17 cellular contexts compared by ENCODE assay signal in the genomic region with DNA sequence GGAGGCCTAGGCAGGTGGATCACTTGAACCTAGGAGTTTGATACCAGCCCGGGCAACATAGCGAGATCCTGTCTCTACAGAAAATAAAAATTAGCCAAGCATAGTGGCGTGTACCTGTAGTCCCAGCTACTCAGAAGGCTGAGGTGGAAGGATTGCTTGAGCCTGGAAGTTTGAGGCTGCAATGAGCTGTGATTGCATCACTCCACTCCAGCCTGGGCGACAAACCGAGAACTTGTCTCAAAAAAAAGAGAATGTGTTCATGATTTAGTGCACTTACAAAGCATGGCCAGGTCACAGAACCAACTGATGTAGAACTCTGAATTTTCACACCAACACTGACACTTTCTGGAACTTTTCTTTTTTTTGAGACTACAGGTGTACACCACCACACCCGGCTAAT.
DNase-seq lines count a peak whose midpoint lies in the region; ATAC-seq, FAIRE-seq and TF ChIP-seq lines count a peak whose summit lies in the region.
"Had no signal": no experiment of that assay in that cellular context is flagged by ENCODE, and none has a peak within 500 bp of the region (broad histone marks: within the 10 kb centered on the region; RNA-seq: fewer than 3 reads in every experiment).

No MANE protein-coding gene starts in this region.

- dilution Hi-C loops in IMR-90 (cut with HindIII; ENCODE audit: low sequenced_read_pairs, unreplicated experiment) = no loop called here

- H2AFZ ChIP-seq in H9 (ENCODE audit: low read length) (no peak overlapping the region), IMR-90 (replicated peaks; ENCODE audit: low read length, poor library complexity) (no peak overlapping the region), K562 (ENCODE audit: low read depth, low read length) (no peak overlapping the region), neuronal stem cell (ENCODE audit: low read length) (no peak overlapping the region)

- H4K5ac ChIP-seq in H9 (ENCODE audit: insufficient read length, low read depth, low read length) (no peak overlapping the region), IMR-90 (ENCODE audit: low read depth, low read length) (no peak overlapping the region)

- H4K91ac ChIP-seq in H9 (ENCODE audit: insufficient read length, low read depth, low read length) = no peak overlapping the region
- no peak overlapping the region for H4K91ac ChIP-seq in IMR-90 (ENCODE audit: insufficient read depth, low read depth, low read length)
- no peak overlapping the region for H4K91ac ChIP-seq in neuronal stem cell (ENCODE audit: low read depth, low read length, poor library complexity)

- no peak overlapping the region for H3K4me3 Mint-ChIP-seq in H9
- H3K4me3 Mint-ChIP-seq: CD4-positive, alpha-beta memory T cell had no signal

- H2BK120ac ChIP-seq in H9 (ENCODE audit: low read depth, low read length, poor library complexity, severe bottlenecking) = no peak overlapping the region
- H2BK120ac ChIP-seq in IMR-90 (ENCODE audit: low read depth, low read length) = no peak overlapping the region
- H2BK120ac ChIP-seq in neuronal stem cell (ENCODE audit: low read depth, low read length) = no peak overlapping the region

- no peaks in the 10 kb centered on the region for H3K9me3 ChIP-seq in H9 (ENCODE audit: control insufficient read depth, low read depth, low read length)
- peaks cover 4% of the 10 kb centered on the region; the same call in 1 of the 2 replicates for H3K9me3 ChIP-seq in IMR-90 (ENCODE audit: control insufficient read depth, insufficient read depth, low read length)
- H3K9me3 ChIP-seq in K562 (replicated peaks; ENCODE audit: control insufficient read depth, insufficient read depth, low read depth, low read length) = peaks cover 2% of the 10 kb centered on the region
- peaks cover 0 to 5% of the 10 kb centered on the region in 2 donors for H3K9me3 ChIP-seq in neuronal stem cell (replicated peaks in 1 of 2; ENCODE audit: control insufficient read depth in 2 of 2, insufficient read depth in 1 of 2, low read depth in 1 of 2, low read length in 2 of 2)

- H2BK12ac ChIP-seq in H9 (ENCODE audit: insufficient read length, low read depth, low read length) (no peak overlapping the region), neuronal stem cell (ENCODE audit: low read length) (peak overlapping the region; percentile 31)

- H2AK5ac ChIP-seq in H9 (ENCODE audit: insufficient read length, low read length) (no peak overlapping the region), IMR-90 (ENCODE audit: low read depth, low read length) (no peak overlapping the region), neuronal stem cell (ENCODE audit: low read depth, low read length) (no peak overlapping the region)

- H3K18ac ChIP-seq in H9 (ENCODE audit: insufficient read length, low read depth, low read length) (no peak overlapping the region), IMR-90 (ENCODE audit: low read depth, low read length) (no peak overlapping the region), neuronal stem cell (ENCODE audit: low read length) (no peak overlapping the region)

- intact Hi-C loops in IMR-90 (cut with micrococcal nuclease) (no loop called here), K562 (cut with micrococcal nuclease) (no loop called here)

- H2BK20ac ChIP-seq in H9 (ENCODE audit: low read depth, low read length, poor library complexity, severe bottlenecking) = no peak overlapping the region
- H2BK20ac ChIP-seq in IMR-90 (ENCODE audit: low read depth, low read length) = no peak overlapping the region

- H3K4me2 ChIP-seq in H9 (ENCODE audit: insufficient read depth, insufficient read length, low read length) (no peak overlapping the region), IMR-90 (ENCODE audit: low read depth, low read length) (no peak overlapping the region), K562 (ENCODE audit: insufficient read depth, low read length) (no peak overlapping the region), neuronal stem cell (ENCODE audit: insufficient read depth, low read length, poor library complexity, severe bottlenecking) (no peak overlapping the region)

- WGBS in H9 (ENCODE audit: extremely low coverage, insufficient read length, low lambda C conversion rate) = no CpG with 5 or more reads among the region's 6 CpGs
- WGBS in IMR-90 (ENCODE audit: extremely low coverage in 2 of 2, insufficient read length in 1 of 2), 2 experiments = 93% methylated on average over 2 of the region's 6 CpGs; no CpG with 5 or more reads in 1 of the 2 experiments
- 1% methylated on average over 6 of the region's 6 CpGs for WGBS in K562 (ENCODE audit: insufficient coverage, low coverage, missing lambda C conversion rate)
- no CpG with 5 or more reads among the region's 6 CpGs for WGBS in neuronal stem cell (ENCODE audit: extremely low coverage in 2 of 2, insufficient read length in 2 of 2, insufficient replicate concordance in 1 of 2), 2 donors

- H3K9ac ChIP-seq in H9 (ENCODE audit: extremely low read depth, insufficient read length, low read length) = no peak overlapping the region
- H3K9ac ChIP-seq in IMR-90 (ENCODE audit: low read depth, low read length) = no peak overlapping the region
- no peak overlapping the region for H3K9ac ChIP-seq in K562 (ENCODE audit: insufficient read depth in 1 of 2, low read depth in 2 of 2, low read length in 2 of 2)
- H3K9ac ChIP-seq in neuronal stem cell (ENCODE audit: low read depth, low read length, poor library complexity) = no peak overlapping the region

- H4K8ac ChIP-seq in H9 (replicated peaks; ENCODE audit: insufficient read length, low read depth, low read length) (no peak overlapping the region), IMR-90 (ENCODE audit: low read depth in 2 of 2, low read length in 2 of 2) (no peak overlapping the region), neuronal stem cell (ENCODE audit: low read depth, low read length) (no peak overlapping the region)

- no peak overlapping the region for H2BK5ac ChIP-seq in H9 (ENCODE audit: insufficient read length, low read length)
- no peak overlapping the region for H2BK5ac ChIP-seq in IMR-90 (ENCODE audit: low read depth, low read length, poor library complexity, severe bottlenecking)
- no peak overlapping the region for H2BK5ac ChIP-seq in neuronal stem cell (ENCODE audit: low read length)

- H3K79me1 ChIP-seq in H9 (ENCODE audit: insufficient read depth, low read depth, low read length, poor library complexity, severe bottlenecking) (no peaks in the 10 kb centered on the region), IMR-90 (ENCODE audit: low read depth in 1 of 2, low read length in 2 of 2) (no peaks in the 10 kb centered on the region), neuronal stem cell (ENCODE audit: low read depth, low read length) (no peaks in the 10 kb centered on the region)

- no peak overlapping the region for H3K4me3 ChIP-seq in IMR-90 (ENCODE audit: insufficient read depth, low read depth, low read length)
- no peak overlapping the region for H3K4me3 ChIP-seq in K562
- H3K4me3 ChIP-seq in neuronal stem cell (ENCODE audit: low read length in 2 of 2) = no peak overlapping the region

- in situ Hi-C loops in IMR-90 (cut with MboI; ENCODE audit: low sequenced_read_pairs) (no loop called here), K562 (cut with MboI) (no loop called here)

- H3K9me3 Mint-ChIP-seq in H9 = no peaks in the 10 kb centered on the region; a peak in 1 of 5 replicates

- H3K27ac ChIP-seq in H9 (ENCODE audit: insufficient read length, low read depth, low read length) = no peak overlapping the region
- no peak overlapping the region for H3K27ac ChIP-seq in IMR-90 (ENCODE audit: insufficient read depth, low read length)
- H3K27ac ChIP-seq in K562 (ENCODE audit: extremely low read depth, low read depth, low read length) = no peak overlapping the region
- H3K27ac ChIP-seq in neuronal stem cell (replicated peaks; ENCODE audit: low read length) = no peak overlapping the region

- H3K27me3 ChIP-seq in H9 (ENCODE audit: insufficient read depth, low read length) = no peaks in the 10 kb centered on the region
- no peaks in the 10 kb centered on the region for H3K27me3 ChIP-seq in IMR-90 (ENCODE audit: control insufficient read depth, insufficient read depth, low read length)
- peaks cover 2 to 8% of the 10 kb centered on the region in 2 experiments; a peak in 2 of 5 replicates for H3K27me3 ChIP-seq in K562 (ENCODE audit: control insufficient read depth in 2 of 2, insufficient read depth in 2 of 2, low read length in 2 of 2)
- H3K27me3 ChIP-seq in neuronal stem cell (ENCODE audit: control insufficient read depth in 3 of 3, insufficient read depth in 3 of 3, low read depth in 1 of 3, low read length in 3 of 3) = no peaks in the 10 kb centered on the region

- peak; percentile 59 for FAIRE-seq in K562 (lab: Jason Lieb, UNC)
- FAIRE-seq: G401.6, GM12892 had no signal

- H3K23me2 ChIP-seq in H9 (ENCODE audit: insufficient read length, low read depth, low read length, poor library complexity, severe bottlenecking) = no peaks in the 10 kb centered on the region

- no peaks in the 10 kb centered on the region for H3K36me3 ChIP-seq in IMR-90 (ENCODE audit: control insufficient read depth, insufficient read depth, low read length)
- no peaks in the 10 kb centered on the region for H3K36me3 ChIP-seq in K562 (ENCODE audit: control insufficient read depth, insufficient read depth, low read length)
- H3K36me3 ChIP-seq in neuronal stem cell (replicated peaks in 1 of 2; ENCODE audit: control insufficient read depth in 2 of 2, insufficient read depth in 2 of 2, low read length in 2 of 2) = no peaks in the 10 kb centered on the region

- H3K4me1 ChIP-seq in H9 (ENCODE audit: insufficient read depth, low read length) = peaks cover 4% of the 10 kb centered on the region; the same call in 1 of the 2 replicates
- H3K4me1 ChIP-seq in IMR-90 (ENCODE audit: control insufficient read depth, insufficient read depth, low read length) = peaks cover 2% of the 10 kb centered on the region; the same call in 1 of the 2 replicates
- no peaks in the 10 kb centered on the region for H3K4me1 ChIP-seq in K562 (replicated peaks in 1 of 2; ENCODE audit: control insufficient read depth in 2 of 2, insufficient read depth in 2 of 2, low read length in 2 of 2)
- peaks cover 14 to 15% of the 10 kb centered on the region in 2 donors for H3K4me1 ChIP-seq in neuronal stem cell (ENCODE audit: control insufficient read depth in 2 of 2, insufficient read depth in 1 of 2, low read depth in 1 of 2, low read length in 2 of 2)

- H3K56ac ChIP-seq in H9 (ENCODE audit: insufficient read length, low read depth, low read length) (no peak overlapping the region), IMR-90 (ENCODE audit: extremely low read depth, insufficient read depth, low read length) (no peak overlapping the region)

- no peaks in the 10 kb centered on the region for H4K20me1 ChIP-seq in H9 (ENCODE audit: control insufficient read depth, insufficient read depth, insufficient read length)
- no peaks in the 10 kb centered on the region for H4K20me1 ChIP-seq in IMR-90 (ENCODE audit: insufficient read depth, low read length)
- H4K20me1 ChIP-seq in K562 (replicated peaks; ENCODE audit: control insufficient read depth, insufficient read depth, low read length) = no peaks in the 10 kb centered on the region

- peaks cover 32 to 45% of the 10 kb centered on the region in 2 experiments for H3K4me1 Mint-ChIP-seq in H9
- H3K4me1 Mint-ChIP-seq: CD4-positive, alpha-beta memory T cell had no signal

- H3K9me1 ChIP-seq in IMR-90 (ENCODE audit: insufficient read depth, low read length) (no peaks in the 10 kb centered on the region; the same call in 1 of the 2 replicates), K562 (ENCODE audit: control insufficient read depth, insufficient read depth, low read length) (no peaks in the 10 kb centered on the region)

- POLR2A ChIA-PET in IMR-90 (lab: Charles Lee; ENCODE audit: unreplicated experiment) (no interaction called here), K562 (lab: Yijun Ruan, JAX) (no interaction called here)

- H3K23ac ChIP-seq in H9 (ENCODE audit: insufficient read length, low read depth, low read length) (no peak overlapping the region), IMR-90 (ENCODE audit: low read depth, low read length) (no peak overlapping the region), neuronal stem cell (ENCODE audit: low read depth, low read length, poor library complexity) (no peak overlapping the region)

- no peak overlapping the region for H3K14ac ChIP-seq in H9 (ENCODE audit: insufficient read depth, low read length)
- H3K14ac ChIP-seq in IMR-90 (replicated peaks; ENCODE audit: low read depth, low read length) = no peak overlapping the region
- H3K14ac ChIP-seq in neuronal stem cell (ENCODE audit: low read length) = no peak overlapping the region

- no peak for DNase-seq in H9
- no peak for DNase-seq in IMR-90
- no peak for DNase-seq in K562 (ENCODE audit: extremely low read depth in 1 of 4, low spot score in 3 of 4)
- no peak for DNase-seq in neuronal stem cell (ENCODE audit: low spot score)
- DNase-seq in omental fat pad (ENCODE audit: low spot score) = no peak
- DNase-seq: C1 segment of cervical spinal cord; CD4-positive, alpha-beta memory T cell; COR-L47; DMS153; DND-41; GOT3; H7 had no signal

- no peaks in the 10 kb centered on the region for H3K79me2 ChIP-seq in H9 (ENCODE audit: insufficient read depth, low read length)
- no peaks in the 10 kb centered on the region for H3K79me2 ChIP-seq in K562 (ENCODE audit: control insufficient read depth, insufficient read depth, low read length)

- H3K36me3 Mint-ChIP-seq in H9 (ENCODE audit: insufficient read depth in 1 of 3, low read depth in 3 of 3) = 0 out of 7 replicates have a peak, but pooled peaks cover 0 to 4% (median 0%) of the 10 kb centered on the region in 3 experiments
- H3K36me3 Mint-ChIP-seq: CD4-positive, alpha-beta memory T cell had no signal

- TF ChIP-seq RAD21 in IMR-90 (IDR thresholded peaks at IDR 0.05; ENCODE audit: low read length) = no peak
- TF ChIP-seq RAD21 in K562 (CRISPR knock-in tag; conservative IDR thresholded peaks at IDR 0.05 in 1 of 2, IDR thresholded peaks at IDR 0.05 in 1 of 2) = no peak

- no peak overlapping the region for H2AK9ac ChIP-seq in IMR-90 (replicated peaks; ENCODE audit: low read depth, low read length, poor library complexity)

- ATAC-seq in IMR-90 (ENCODE audit: low read depth) = no peak
- ATAC-seq in K562 = no peak
- ATAC-seq in HG03097 (IDR thresholded peaks at IDR 0.05; ENCODE audit: low FRiP score, unreplicated experiment) = no peak
- ATAC-seq in omental fat pad (ENCODE audit: low FRiP score) = no peak
- no peak for ATAC-seq in HG03175 (IDR thresholded peaks at IDR 0.05; ENCODE audit: unreplicated experiment)
- ATAC-seq: HCT116 had no signal

- H2BK15ac ChIP-seq in H9 (ENCODE audit: low read depth, low read length) (no peak overlapping the region), IMR-90 (ENCODE audit: low read depth, low read length) (no peak overlapping the region), neuronal stem cell (ENCODE audit: low read length) (peak overlapping the region; percentile 54)

- no peak for TF ChIP-seq CTCF in H9 (conservative IDR thresholded peaks at IDR 0.05)
- no peak for TF ChIP-seq CTCF in IMR-90 (conservative IDR thresholded peaks at IDR 0.05; ENCODE audit: low read depth, low read length)
- TF ChIP-seq CTCF in K562 (IDR thresholded peaks at IDR 0.05 in 2 of 3, conservative IDR thresholded peaks at IDR 0.05 in 1 of 3; ENCODE audit: insufficient read depth in 2 of 3, low read depth in 1 of 3, low read length in 3 of 3) = no peak
- TF ChIP-seq CTCF in omental fat pad (IDR thresholded peaks at IDR 0.05) = no peak

- TF ChIP-seq POLR2A in IMR-90 (IDR thresholded peaks at IDR 0.05; ENCODE audit: low read depth, low read length) (no peak), K562 (conservative IDR thresholded peaks at IDR 0.05) (no peak)

- CTCF ChIA-PET in IMR-90 (lab: Yijun Ruan, JAX) = no interaction called here
- CTCF ChIA-PET in K562 (lab: Yijun Ruan, JAX; ENCODE audit: low intra/inter-chr PET ratio) = no interaction called here

- no peak overlapping the region for H3T11ph ChIP-seq in H9 (ENCODE audit: low read length)

- no peak for TF ChIP-seq EP300 in K562 (IDR thresholded peaks at IDR 0.05; ENCODE audit: low read length)

- H3K27me3 Mint-ChIP-seq in H9 (ENCODE audit: low read depth) = no peaks in the 10 kb centered on the region

- BruUV-seq in IMR-90 (replicated peaks; lab: Mats Ljungman, UMichigan) = no TSS peak
- no TSS peak for BruUV-seq in K562 (replicated peaks; lab: Mats Ljungman, UMichigan)

- H3K4ac ChIP-seq in H9 (ENCODE audit: low read depth, low read length) (no peak overlapping the region), IMR-90 (ENCODE audit: low read depth, low read length) (no peak overlapping the region), neuronal stem cell (ENCODE audit: low read length) (no peak overlapping the region)

- H3K27ac Mint-ChIP-seq in H9 = peak overlapping the region; percentile 14 to 87 (median 62); a peak in 5 of 7 replicates
- H3K27ac Mint-ChIP-seq: CD4-positive, alpha-beta memory T cell had no signal
